10 cellular contexts compared by ENCODE assay signal in genomic region chr2:45170191-45170975, GRCh38.
DNase-seq lines count a peak whose midpoint lies in the region; ATAC-seq and TF ChIP-seq lines count a peak whose summit lies in the region.
"Had no signal": no experiment of that assay in that cellular context is flagged by ENCODE, and none has a peak within 500 bp of the region (broad histone marks: within the 10 kb centered on the region; RNA-seq: fewer than 3 reads in every experiment).

No MANE protein-coding gene starts in this region.

- CTCF ChIA-PET in OCI-LY7 (lab: Charles Lee; ENCODE audit: unreplicated experiment), result no interaction called here

- no peaks in the 10 kb centered on the region for H3K9me2 ChIP-seq in OCI-LY7 (ENCODE audit: insufficient read depth, low read length)

- POLR2A ChIA-PET in OCI-LY7 (lab: Charles Lee), result no interaction called here

- no peak overlapping the region for H3K27ac ChIP-seq in BLaER1 treated with 17β-estradiol and CSF1 and Interleukin-3, amounts not matched to agents 10 nM and 100 nM
- no peak overlapping the region for H3K27ac ChIP-seq in OCI-LY7 (ENCODE audit: low read depth, low read length, poor library complexity, severe bottlenecking)
- no peak overlapping the region for H3K27ac ChIP-seq in parathyroid adenoma

- H3K4me3 ChIP-seq in BLaER1 treated with 17β-estradiol and CSF1 and Interleukin-3, amounts not matched to agents 10 nM and 100 nM, result peak overlapping the region; percentile 52 to 72 (median 62); a peak in 19 of 20 replicates
- no peak overlapping the region for H3K4me3 ChIP-seq in OCI-LY7 (ENCODE audit: low read depth, low read length, poor library complexity, severe bottlenecking)
- H3K4me3 ChIP-seq in fibroblast of pulmonary artery (replicated peaks; ENCODE audit: low read depth, low read length), result peak overlapping the region; percentile 56
- H3K4me3 ChIP-seq in parathyroid adenoma (ENCODE audit: low read depth, low read length), result peak overlapping the region; percentile 36

- H4K20me1 ChIP-seq in BLaER1 treated with 17β-estradiol and CSF1 and Interleukin-3, amounts not matched to agents 10 nM and 100 nM, result peaks cover 0 to 13% (median 0%) of the 10 kb centered on the region in 11 experiments; a peak in 5 of 22 replicates
- no peaks in the 10 kb centered on the region for H4K20me1 ChIP-seq in OCI-LY7 (ENCODE audit: insufficient read depth, low read length)

- no peaks in the 10 kb centered on the region for H3K36me3 ChIP-seq in BLaER1 treated with 17β-estradiol and CSF1 and Interleukin-3, amounts not matched to agents 10 nM and 100 nM
- H3K36me3 ChIP-seq in OCI-LY7 (ENCODE audit: insufficient read depth, low read length) (no peaks in the 10 kb centered on the region), parathyroid adenoma (ENCODE audit: control insufficient read depth, insufficient read depth, low read length) (no peaks in the 10 kb centered on the region)

- H3K4me2 ChIP-seq in BLaER1 treated with 17β-estradiol and CSF1 and Interleukin-3, amounts not matched to agents 10 nM and 100 nM, result peak overlapping the region; percentile 82 to 100 (median 97)
- H3K4me2 ChIP-seq in OCI-LY7 (ENCODE audit: low read length) (no peak overlapping the region), parathyroid adenoma (ENCODE audit: low read length) (peak overlapping the region; percentile 67)

- intact Hi-C loops in OCI-LY7 (cut with micrococcal nuclease; ENCODE audit: unreplicated experiment), result no loop called here

- H3K9me3 ChIP-seq in BLaER1 treated with 17β-estradiol and CSF1 and Interleukin-3, amounts not matched to agents 10 nM and 100 nM (replicated peaks in 1 of 11), result peaks cover 0 to 10% (median 8%) of the 10 kb centered on the region in 11 experiments; a peak in 9 of 22 replicates
- H3K9me3 ChIP-seq in OCI-LY7 (ENCODE audit: low read length) (no peaks in the 10 kb centered on the region), parathyroid adenoma (ENCODE audit: control insufficient read depth, low read length) (no peaks in the 10 kb centered on the region)

- TF ChIP-seq CTCF in OCI-LY7 (conservative IDR thresholded peaks at IDR 0.05; ENCODE audit: low read length), result no peak
- TF ChIP-seq CTCF in fibroblast of pulmonary artery (IDR thresholded peaks at IDR 0.05; ENCODE audit: low read length, missing control alignments), result no peak
- no peak for TF ChIP-seq CTCF in parathyroid adenoma (IDR thresholded peaks at IDR 0.05)

- BruUV-seq in OCI-LY7 (replicated peaks; lab: Mats Ljungman, UMichigan), result no TSS peak

- ATAC-seq in HG03280 (IDR thresholded peaks at IDR 0.05; ENCODE audit: unreplicated experiment) (no peak), GM19455 (IDR thresholded peaks at IDR 0.05; ENCODE audit: unreplicated experiment) (no peak)

- no peak overlapping the region; a peak in 1 of 22 replicates for H3K9ac ChIP-seq in BLaER1 treated with 17β-estradiol and CSF1 and Interleukin-3, amounts not matched to agents 10 nM and 100 nM
- H3K9ac ChIP-seq in parathyroid adenoma, result no peak overlapping the region

- H3K27me3 ChIP-seq in BLaER1 treated with 17β-estradiol and CSF1 and Interleukin-3, amounts not matched to agents 10 nM and 100 nM, result peaks cover 70 to 85% (median 77%) of the 10 kb centered on the region in 11 experiments
- H3K27me3 ChIP-seq in parathyroid adenoma (ENCODE audit: control insufficient read depth, insufficient read depth, low read length), result peaks cover 18% of the 10 kb centered on the region

- no peak for DNase-seq in OCI-LY7 (ENCODE audit: low spot score)
- DNase-seq in fibroblast of pulmonary artery (ENCODE audit: low read depth), result no peak
- no peak for DNase-seq in NCI-H2081 (lab: John Stamatoyannopoulos, UW)
- no peak for DNase-seq in stimulated activated CD4-positive, alpha-beta T cell treated with anti-CD3 and anti-CD28 coated beads, Interleukin-4, amount 100 ng/mL, for 24 hours
- DNase-seq: amniotic stem cell; CD4-positive, CD25-positive, alpha-beta regulatory T cell had no signal

- H3K79me2 ChIP-seq in OCI-LY7 (ENCODE audit: insufficient read depth, low read depth, low read length) (no peaks in the 10 kb centered on the region), parathyroid adenoma (no peaks in the 10 kb centered on the region)

- H3K4me1 ChIP-seq in BLaER1 treated with 17β-estradiol and CSF1 and Interleukin-3, amounts not matched to agents 10 nM and 100 nM, result peaks cover 12 to 35% (median 26%) of the 10 kb centered on the region in 10 experiments; a peak in 18 of 20 replicates
- H3K4me1 ChIP-seq in OCI-LY7 (ENCODE audit: insufficient read depth, low read length, poor library complexity, severe bottlenecking) (peaks cover 10% of the 10 kb centered on the region), parathyroid adenoma (no peaks in the 10 kb centered on the region)

- H2AFZ ChIP-seq in OCI-LY7 (ENCODE audit: low read length) (peak overlapping the region; percentile 58; the same call in 1 of the 2 replicates), parathyroid adenoma (no peak overlapping the region)
